In the genomic region with DNA sequence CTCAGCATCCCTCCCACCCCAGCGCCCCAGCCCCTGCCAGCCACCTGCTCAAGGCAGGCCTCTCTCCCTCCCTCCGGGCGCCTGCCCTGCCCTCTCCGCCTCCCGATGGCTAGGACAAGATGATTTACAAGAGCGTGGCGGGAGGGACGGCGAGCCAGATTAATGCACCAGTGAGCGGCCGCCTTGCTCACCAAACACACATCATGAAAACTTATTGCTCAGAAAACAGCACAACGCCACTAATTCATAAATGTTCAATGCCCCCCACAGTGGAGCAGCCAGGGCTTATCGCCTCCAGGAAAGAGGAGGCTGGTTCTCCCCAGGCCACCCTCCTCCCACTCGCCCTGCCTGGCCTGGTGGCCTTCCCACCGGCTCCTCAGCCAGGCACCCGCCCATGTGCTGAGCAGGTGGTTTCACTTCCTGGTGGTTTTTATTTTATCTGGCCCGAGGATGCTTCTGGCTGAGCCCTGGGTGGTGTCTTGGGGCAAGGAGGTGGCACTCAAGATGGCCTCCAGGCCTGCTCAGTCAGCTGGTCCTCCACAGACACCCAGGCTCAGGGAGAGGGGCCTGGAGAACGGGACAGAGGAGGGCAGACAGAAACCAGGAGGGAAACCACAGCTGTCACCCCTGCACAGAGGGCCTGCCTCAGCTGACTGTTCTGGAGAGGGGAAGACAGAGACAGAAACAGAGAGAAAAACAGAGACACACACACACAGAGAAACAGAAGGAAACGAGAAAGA, we compare ENCODE assay signal across 9 cellular contexts.
DNase-seq lines count a peak whose midpoint lies in the region; ATAC-seq, FAIRE-seq and TF ChIP-seq lines count a peak whose summit lies in the region.
"Had no signal": no experiment of that assay in that cellular context is flagged by ENCODE, and none has a peak within 500 bp of the region (broad histone marks: within the 10 kb centered on the region; RNA-seq: fewer than 3 reads in every experiment).

No MANE protein-coding gene starts in this region.

- no peak for TF ChIP-seq RAD21 in Ishikawa (IDR thresholded peaks at IDR 0.05; ENCODE audit: low read depth)

- H3K36me3 Mint-ChIP-seq in dendritic cell treated with granulocyte-macrophage colony-stimulating factor and Interleukin-4, amounts not matched to agents 40 ng/mL and 50 ng/mL, for 4 days (ENCODE audit: low read depth), result no peaks in the 10 kb centered on the region

- no peak for TF ChIP-seq POLR2A in H54 (IDR thresholded peaks at IDR 0.05; ENCODE audit: low read depth, low read length)

- peak; percentile 45; the same call in 1 of the 2 replicates for TF ChIP-seq EP300 in Ishikawa (IDR thresholded peaks at IDR 0.05; ENCODE audit: borderline replicate concordance)

- H3K4me1 Mint-ChIP-seq in dendritic cell treated with granulocyte-macrophage colony-stimulating factor and Interleukin-4, amounts not matched to agents 40 ng/mL and 50 ng/mL, for 4 days (ENCODE audit: low read depth), result peaks cover 83% of the 10 kb centered on the region

- intact Hi-C loops in dendritic cell treated with granulocyte-macrophage colony-stimulating factor and Interleukin-4, amounts not matched to agents 40 ng/mL and 50 ng/mL, for 4 days (cut with micrococcal nuclease), result loop anchor here (2.0 to 5.0 kb wide), 2 partner anchors 16 to 34 kb away; no protein-coding TSS in a partner anchor

- peak overlapping the region; percentile 33 for H3K4me3 Mint-ChIP-seq in dendritic cell treated with granulocyte-macrophage colony-stimulating factor and Interleukin-4, amounts not matched to agents 40 ng/mL and 50 ng/mL, for 4 days

- peak; percentile 53 for DNase-seq in Ammon's horn (ENCODE audit: low spot score)
- no peak for DNase-seq in H54 (ENCODE audit: insufficient read length, low spot score)
- no peak for DNase-seq in 8988T
- no peak for DNase-seq in AG08396 (ENCODE audit: low spot score)
- no peak for DNase-seq in AG20443 (ENCODE audit: low spot score)
- DNase-seq: NCI-H1105 had no signal

- no peak for FAIRE-seq in H54 (lab: Jason Lieb, UNC)

- H3K9me3 Mint-ChIP-seq in dendritic cell treated with granulocyte-macrophage colony-stimulating factor and Interleukin-4, amounts not matched to agents 40 ng/mL and 50 ng/mL, for 4 days, result no peaks in the 10 kb centered on the region

- peak; percentile 40 for ATAC-seq in GM18868 (IDR thresholded peaks at IDR 0.05; ENCODE audit: unreplicated experiment)

- H3K27ac Mint-ChIP-seq in dendritic cell treated with granulocyte-macrophage colony-stimulating factor and Interleukin-4, amounts not matched to agents 40 ng/mL and 50 ng/mL, for 4 days, result peak overlapping the region; percentile 93

- H3K27me3 Mint-ChIP-seq in dendritic cell treated with granulocyte-macrophage colony-stimulating factor and Interleukin-4, amounts not matched to agents 40 ng/mL and 50 ng/mL, for 4 days, result peaks cover 36% of the 10 kb centered on the region

TF ChIP-seq in Ishikawa, 13 proteins besides CTCF, POLR2A, EP300 and RAD21:
- TF ChIP-seq EGR1 (IDR thresholded peaks at IDR 0.05) (no peak), NFIC (IDR thresholded peaks at IDR 0.05) (peak; percentile 42; the same call in 1 of the 2 replicates), USF1 (IDR thresholded peaks at IDR 0.05) (no peak), TEAD4 (IDR thresholded peaks at IDR 0.05) (no peak)
- TF ChIP-seq, protein P1, sequence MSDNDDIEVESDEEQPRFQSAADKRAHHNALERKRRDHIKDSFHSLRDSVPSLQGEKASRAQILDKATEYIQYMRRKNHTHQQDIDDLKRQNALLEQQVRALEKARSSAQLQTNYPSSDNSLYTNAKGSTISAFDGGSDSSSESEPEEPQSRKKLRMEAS (IDR thresholded peaks at IDR 0.05), result peak; percentile 92
